Comparison of ENCODE assay signal across 8 cellular contexts in the genomic region with DNA sequence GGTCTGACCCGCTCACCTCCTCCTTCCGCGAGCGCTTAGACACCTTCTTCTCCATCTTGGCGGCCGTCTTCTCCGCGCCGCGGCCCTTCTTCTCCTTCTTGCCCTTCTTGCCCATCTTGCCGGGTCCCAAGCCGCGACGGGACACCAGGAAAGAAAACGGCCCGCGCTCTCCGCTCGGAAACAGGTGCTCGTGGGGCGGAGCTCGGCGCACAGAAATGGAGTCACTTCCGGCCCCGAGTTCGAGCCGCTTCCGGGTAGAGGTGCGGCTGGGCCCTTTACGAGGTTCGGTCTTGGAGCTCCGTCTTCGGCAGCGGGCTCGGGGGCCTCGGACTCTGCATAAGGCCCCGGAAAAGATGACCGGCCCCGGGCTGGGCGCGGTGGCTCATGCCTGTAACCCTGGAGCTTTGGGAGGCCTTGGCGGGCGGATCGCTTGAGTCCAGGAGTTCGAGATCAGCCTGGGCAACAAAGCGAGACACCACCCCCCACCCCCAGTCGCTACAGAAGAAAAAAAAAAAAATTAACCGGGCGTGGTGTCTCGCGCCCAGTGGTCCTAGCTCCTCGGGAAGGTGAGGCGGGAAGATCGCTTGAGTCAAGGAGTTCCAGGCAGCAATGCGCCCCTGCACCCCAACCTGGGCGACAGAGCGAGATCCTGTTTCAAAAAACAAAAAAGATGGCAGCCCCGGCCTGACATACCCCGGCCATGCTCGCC. TPM values are rescaled to one million over a fixed set of nuclear protein-coding genes. Genes with fewer than 3 reads are reported as not detected.
DNase-seq lines count a peak whose midpoint lies in the region; ATAC-seq and TF ChIP-seq lines count a peak whose summit lies in the region.

TSS of gene KLHDC4 (minus strand) at position 211 of the 709 bp plus-strand sequence. CDS start at position 115, 96 bp downstream.

- peaks cover 46% of the 10 kb centered on the region for H3K4me1 Mint-ChIP-seq in activated CD4-positive, alpha-beta T cell treated with anti-CD3 and anti-CD28 coated beads, Interleukin-2, amount 10 ng/mL, durations not matched to agents 7 days and 5 days

- H3K27me3 Mint-ChIP-seq in activated CD4-positive, alpha-beta T cell treated with anti-CD3 and anti-CD28 coated beads, Interleukin-2, amount 10 ng/mL, durations not matched to agents 7 days and 5 days = no peaks in the 10 kb centered on the region

- DNase-seq in A172 (ENCODE audit: low spot score) (peak; percentile 76), NCI-H524 treated with DMSO at 0.1 percent for 48 hours (lab: John Stamatoyannopoulos, UW) (peak; percentile 26), coronary artery (ENCODE audit: low spot score) (peak; percentile 90), left kidney (ENCODE audit: low read depth, low spot score) (peak; percentile 96)
- DNase-seq in activated CD4-positive, alpha-beta T cell treated with anti-CD3 and anti-CD28 coated beads, Interleukin-2, amount 10 ng/mL, durations not matched to agents 7 days and 5 days = peak; percentile 92
- DNase-seq in stimulated activated CD4-positive, alpha-beta T cell treated with anti-CD3 and anti-CD28 coated beads, Interleukin-1b, Interleukin-23, amount 100 ng/mL, for 48 hours = peak; percentile 89

- H3K27ac Mint-ChIP-seq in activated CD4-positive, alpha-beta T cell treated with anti-CD3 and anti-CD28 coated beads, Interleukin-2, amount 10 ng/mL, durations not matched to agents 7 days and 5 days = peak within 1 kb of the TSS; percentile 98

- peak within 1 kb of the TSS; percentile 91 for H3K4me3 ChIP-seq in coronary artery

- peak within 1 kb of the TSS; percentile 96 for H3K4me3 Mint-ChIP-seq in activated CD4-positive, alpha-beta T cell treated with anti-CD3 and anti-CD28 coated beads, Interleukin-2, amount 10 ng/mL, durations not matched to agents 7 days and 5 days

- POLR2A ChIA-PET in activated CD4-positive, alpha-beta T cell treated with anti-CD3 and anti-CD28 coated beads, Interleukin-2, amount 10 ng/mL, durations not matched to agents 7 days and 5 days (lab: Charles Lee) = interaction anchor here (0.6 to 1.1 kb wide), 3 partner anchors 13 to 421 kb away, joined by 3 to 4 read pairs (median 3); no protein-coding TSS in a partner anchor

- ATAC-seq in GM18520 (IDR thresholded peaks at IDR 0.05; ENCODE audit: unreplicated experiment) (peak; percentile 49), HG03095 (IDR thresholded peaks at IDR 0.05; ENCODE audit: unreplicated experiment) (peak; percentile 75)

- H3K36me3 Mint-ChIP-seq in activated CD4-positive, alpha-beta T cell treated with anti-CD3 and anti-CD28 coated beads, Interleukin-2, amount 10 ng/mL, durations not matched to agents 7 days and 5 days (ENCODE audit: low read depth) = peaks cover 30% of the 10 kb centered on the region

- H3K27ac ChIP-seq in coronary artery = peak within 1 kb of the TSS; percentile 86 to 89

- no peak for TF ChIP-seq CTCF in coronary artery (IDR thresholded peaks at IDR 0.05)

- H3K9me3 Mint-ChIP-seq in activated CD4-positive, alpha-beta T cell treated with anti-CD3 and anti-CD28 coated beads, Interleukin-2, amount 10 ng/mL, durations not matched to agents 7 days and 5 days = no peaks in the 10 kb centered on the region

- CTCF ChIA-PET in activated CD4-positive, alpha-beta T cell treated with anti-CD3 and anti-CD28 coated beads, Interleukin-2, amount 10 ng/mL, durations not matched to agents 7 days and 5 days (lab: Charles Lee) = interaction anchor here (0.7 to 2.0 kb wide), 5 partner anchors 11 to 149 kb away, joined by 3 to 14 read pairs (median 4); no protein-coding TSS in a partner anchor

RNA-seq across cellular contexts. Expression of gene KLHDC4, which starts in this region (rescaled TPM):
- 18.4 and 33.8 TPM in 2 replicates for total RNA-seq in A172 (2014; rRNA removed; shearing (Covaris generic))
- 100 to 1,000 TPM in 1 of 2 experiments, 10 to 100 TPM in 1; 83.2 to 102 TPM for total RNA-seq in activated CD4-positive, alpha-beta T cell treated with anti-CD3 and anti-CD28 coated beads, Interleukin-2, amount 10 ng/mL, durations not matched to agents 7 days and 5 days

Comparison
In these comparisons a context has a peak if more than half of its experiments do, and no peak if none do; other contexts are left out.
1. Peak in every context shown above with its lines: DNase-seq, ATAC-seq, H3K4me3 ChIP-seq and H3K27ac ChIP-seq.
2. DNase-seq: peak in every context shown above with its lines; median percentile 96 in left kidney; 92 in activated CD4-positive, alpha-beta T cell treated with anti-CD3 and anti-CD28 coated beads, Interleukin-2, amount 10 ng/mL, durations not matched to agents 7 days and 5 days; 90 in coronary artery; 89 in stimulated activated CD4-positive, alpha-beta T cell treated with anti-CD3 and anti-CD28 coated beads, Interleukin-1b, Interleukin-23, amount 100 ng/mL, for 48 hours; 76 in A172; 26 in NCI-H524 treated with DMSO at 0.1 percent for 48 hours.